8 cellular contexts compared by ENCODE assay signal in the genomic region with DNA sequence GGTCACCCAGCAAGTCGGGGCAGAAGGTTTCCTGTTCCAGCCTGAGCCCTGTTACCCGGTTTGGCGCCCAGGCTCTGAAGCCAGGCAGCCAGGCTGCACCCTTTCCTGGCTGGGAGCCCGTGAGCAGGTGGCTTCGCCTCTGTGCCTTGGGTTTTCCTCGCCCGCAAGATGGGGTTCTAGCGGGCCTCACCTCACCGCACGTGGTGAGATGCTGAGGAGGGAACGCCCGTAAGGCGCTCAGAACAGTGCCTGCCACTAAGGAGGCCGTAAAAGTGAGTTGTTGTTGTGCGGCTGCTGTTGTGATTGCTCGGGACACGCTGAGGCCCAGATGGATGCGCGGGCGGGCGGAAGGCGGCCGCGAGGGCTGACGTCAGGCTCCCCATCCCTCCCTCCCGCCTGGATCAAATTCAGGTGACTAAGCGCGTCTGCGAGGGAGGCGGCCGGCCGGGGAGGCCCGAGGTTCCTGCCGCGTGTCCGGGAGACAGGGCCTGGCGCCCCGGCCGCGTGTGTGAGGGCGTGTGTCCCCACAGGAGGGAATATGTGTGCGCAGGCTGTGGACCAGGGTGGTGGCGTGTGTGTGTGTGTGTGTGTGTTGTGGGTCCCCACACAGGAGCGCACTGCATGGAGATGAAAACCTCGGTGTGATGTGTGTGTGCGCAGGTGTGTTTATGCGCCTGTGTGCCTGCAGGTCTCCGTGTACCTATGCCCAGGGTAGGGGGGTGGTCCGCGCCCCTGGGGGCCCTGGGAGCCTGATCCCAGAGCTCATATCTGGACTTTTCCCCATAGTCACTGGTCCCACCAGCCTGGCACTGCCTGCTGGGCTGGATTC. TPM values are rescaled to one million over a fixed set of nuclear protein-coding genes. Genes with fewer than 3 reads are reported as not detected.
DNase-seq lines count a peak whose midpoint lies in the region.

No MANE protein-coding gene starts in this region.

- H2AFZ ChIP-seq in ACC112 (ENCODE audit: low read length, unreplicated experiment), result no peak overlapping the region

- H3K4me3 ChIP-seq in ACC112 (ENCODE audit: low read depth, low read length), result no peak overlapping the region
- H3K4me3 ChIP-seq in HUES64 (ENCODE audit: low read length), result no peak overlapping the region
- no peak overlapping the region for H3K4me3 ChIP-seq in iPS-20b (ENCODE audit: low read length)
- peak overlapping the region; percentile 9 to 52 for H3K4me3 ChIP-seq in stomach smooth muscle (ENCODE audit: low read length in 2 of 2)

- peak overlapping the region; percentile 90 for H3K27ac ChIP-seq in ACC112 (ENCODE audit: low read depth, low read length)
- peak overlapping the region; percentile 15; the same call in 1 of the 2 replicates for H3K27ac ChIP-seq in HUES64 (ENCODE audit: low read depth, low read length)
- H3K27ac ChIP-seq in angular gyrus (ENCODE audit: low read depth, low read length), result peak overlapping the region; percentile 75
- no peak overlapping the region for H3K27ac ChIP-seq in iPS-20b (ENCODE audit: low read length)
- peak overlapping the region; percentile 94 for H3K27ac ChIP-seq in stomach smooth muscle (ENCODE audit: low read length)

- H3K9ac ChIP-seq in HUES64 (ENCODE audit: low read depth, low read length) (0 out of 2 replicates have a peak overlapping the region, but pooled peaks have one; percentile 39), iPS-20b (ENCODE audit: low read depth, low read length) (peak overlapping the region; percentile 27; the same call in 1 of the 2 replicates), stomach smooth muscle (ENCODE audit: low read length in 2 of 2) (peak overlapping the region; percentile 65 to 69)

- peaks cover 10% of the 10 kb centered on the region for H3K79me2 ChIP-seq in ACC112 (ENCODE audit: control insufficient read depth, insufficient read depth, low read length, unreplicated experiment)

- DNase-seq in GM19240 (ENCODE audit: insufficient read length, low spot score), result no peak
- no peak for DNase-seq in NOMO-1 treated with dmso at 0.1 percent for 144 hours (lab: John Stamatoyannopoulos, UW; ENCODE audit: unreplicated experiment)
- DNase-seq in activated CD4-positive, alpha-beta T cell treated with anti-CD3 and anti-CD28 coated beads, Interleukin-2, amount 50 U/mL, for 4 hours, result no peak

- H3K36me3 ChIP-seq in ACC112 (ENCODE audit: insufficient read depth, low read length) (peaks cover 7% of the 10 kb centered on the region; the same call in 1 of the 2 replicates), HUES64 (ENCODE audit: insufficient read depth, low read length) (peaks cover 14% of the 10 kb centered on the region; the same call in 1 of the 2 replicates), iPS-20b (ENCODE audit: insufficient read depth, low read depth, low read length) (peaks cover 16% of the 10 kb centered on the region), stomach smooth muscle (ENCODE audit: control insufficient read depth in 2 of 2, insufficient read depth in 2 of 2, low read length in 2 of 2) (peaks cover 16 to 17% of the 10 kb centered on the region in 2 donors)

- peaks cover 64% of the 10 kb centered on the region for H3K4me1 ChIP-seq in ACC112 (ENCODE audit: control insufficient read depth, insufficient read depth, low read length, unreplicated experiment)
- H3K4me1 ChIP-seq in HUES64 (ENCODE audit: insufficient read depth, low read length), result peaks cover 27% of the 10 kb centered on the region
- peaks cover 15% of the 10 kb centered on the region; the same call in 1 of the 2 replicates for H3K4me1 ChIP-seq in iPS-20b (ENCODE audit: insufficient read depth, low read length)
- peaks cover 62% of the 10 kb centered on the region for H3K4me1 ChIP-seq in stomach smooth muscle (ENCODE audit: control insufficient read depth, insufficient read depth, low read length)

- WGBS in HUES64, result 45% methylated on average over 50 of the region's 50 CpGs

- no peaks in the 10 kb centered on the region for H3K9me3 ChIP-seq in HUES64 (ENCODE audit: insufficient read depth, low read depth, low read length)
- H3K9me3 ChIP-seq in iPS-20b (ENCODE audit: insufficient read depth, low read depth, low read length), result no peaks in the 10 kb centered on the region
- H3K9me3 ChIP-seq in stomach smooth muscle (ENCODE audit: control insufficient read depth in 2 of 2, low read length in 2 of 2), result no peaks in the 10 kb centered on the region

- H3K27me3 ChIP-seq in ACC112 (ENCODE audit: insufficient read depth, low read length) (no peaks in the 10 kb centered on the region), HUES64 (ENCODE audit: insufficient read depth, low read length) (peaks cover 4% of the 10 kb centered on the region; the same call in 1 of the 2 replicates), iPS-20b (ENCODE audit: insufficient read depth, low read length) (peaks cover 19% of the 10 kb centered on the region), stomach smooth muscle (ENCODE audit: control insufficient read depth in 1 of 2, insufficient read depth in 2 of 2, low read length in 2 of 2) (no peaks in the 10 kb centered on the region)

RNA-seq across cellular contexts. Expression of a gene that starts 4.3 kb away (rescaled TPM):
- 2.9 TPM for polyA plus RNA-seq in HUES64 (2013, experiment 1 of 2)
- polyA plus RNA-seq in HUES64 (2013, experiment 2 of 2), result 3.7 TPM

RNA-seq across cellular contexts. Expression of a gene that starts 27.7 kb away (rescaled TPM):
- polyA plus RNA-seq in HUES64 (2013, experiment 1 of 2), result 0.20 TPM
- polyA plus RNA-seq in HUES64 (2013, experiment 2 of 2), result 0.38 TPM

RNA-seq across cellular contexts. Expression of a gene that starts 42.5 kb away (rescaled TPM):
- polyA plus RNA-seq in HUES64 (2013, experiment 1 of 2), result 35.6 TPM
- 36.1 TPM for polyA plus RNA-seq in HUES64 (2013, experiment 2 of 2)

Comparison
In these comparisons a context has a peak if more than half of its experiments do, and no peak if none do; other contexts are left out.
1. H3K4me3 ChIP-seq: peak in stomach smooth muscle (2 of 2); none in ACC112 (single experiment), HUES64 (single experiment) and iPS-20b (single experiment).
2. Peak in every context shown above with its lines, with median percentiles within 50 percentile points of each other: H3K9ac ChIP-seq.